Comparison of ENCODE assay signal across 8 cellular contexts in genomic region chr2:183078467-183079334, GRCh38. TPM values are rescaled to one million over a fixed set of nuclear protein-coding genes. Genes with fewer than 3 reads are reported as not detected.
DNase-seq lines count a peak whose midpoint lies in the region; ATAC-seq, FAIRE-seq and TF ChIP-seq lines count a peak whose summit lies in the region.

Gene DUSP19, plus strand, starts transcription at chr2:183078747. Its CDS starts 187 bp downstream, at chr2:183078934.

- CTCF ChIA-PET in Calu3 (lab: Charles Lee) (interaction anchor here (1.0 to 1.5 kb wide), 4 partner anchors 13 to 46 kb away, joined by 3 read pairs; no protein-coding TSS in a partner anchor), endothelial cell of umbilical vein (lab: Charles Lee) (interaction anchor here (0.5 to 2.0 kb wide), 10 partner anchors 9 to 46 kb away, joined by 3 to 20 read pairs (median 4); no protein-coding TSS in a partner anchor)

- no peaks in the 10 kb centered on the region for H3K27me3 Mint-ChIP-seq in Calu3 (ENCODE audit: unreplicated experiment)

- H3K4me3 Mint-ChIP-seq in Calu3 (ENCODE audit: low read depth, unreplicated experiment), result peak within 1 kb of the TSS; percentile 83

- no peaks in the 10 kb centered on the region for H3K9me3 ChIP-seq in endothelial cell of umbilical vein (replicated peaks; ENCODE audit: control insufficient read depth, insufficient read depth, low read length)

- no peaks in the 10 kb centered on the region for H3K9me1 ChIP-seq in endothelial cell of umbilical vein (replicated peaks; ENCODE audit: control insufficient read depth, extremely low read depth, insufficient read depth, low read length)

- H3K27ac ChIP-seq in endothelial cell of umbilical vein (ENCODE audit: insufficient read depth, low read depth, low read length), result peak within 1 kb of the TSS; percentile 79

- peak within 1 kb of the TSS; percentile 85 for H3K27ac Mint-ChIP-seq in Calu3 (ENCODE audit: unreplicated experiment)

- no peak for FAIRE-seq in HTR-8/SVneo (lab: Jason Lieb, UNC)
- peak; percentile 94 for FAIRE-seq in endothelial cell of umbilical vein (lab: Jason Lieb, UNC)

- POLR2A ChIA-PET in endothelial cell of umbilical vein (lab: Charles Lee), result no interaction called here

- TSS peak; percentile 48 for BruUV-seq in Calu3 (replicated peaks; lab: Mats Ljungman, UMichigan)
- TSS peak; percentile 92 for BruUV-seq in endothelial cell of umbilical vein (replicated peaks; lab: Mats Ljungman, UMichigan)

- no peak for TF ChIP-seq CTCF in Calu3 (IDR thresholded peaks at IDR 0.05; ENCODE audit: unreplicated experiment)
- no peak for TF ChIP-seq CTCF in endothelial cell of umbilical vein (IDR thresholded peaks at IDR 0.05; ENCODE audit: extremely low read depth in 1 of 2, insufficient read depth in 1 of 2, low read depth in 1 of 2, low read length in 2 of 2)

- peaks cover 17 to 23% of the 10 kb centered on the region in 2 experiments for H3K27me3 ChIP-seq in endothelial cell of umbilical vein (ENCODE audit: control insufficient read depth in 2 of 2, insufficient read depth in 2 of 2, low read length in 2 of 2)

- dilution Hi-C loops in endothelial cell of umbilical vein (cut with MboI; ENCODE audit: extremely low pct_ligation_motif_present, low sequenced_read_pairs), result no loop called here

- no peaks in the 10 kb centered on the region for H4K20me1 ChIP-seq in endothelial cell of umbilical vein (replicated peaks; ENCODE audit: control insufficient read depth, extremely low read depth, insufficient read depth, low read length)

- DNase-seq in Calu3, result peak; percentile 94
- DNase-seq in HTR-8/SVneo (ENCODE audit: insufficient read length, low spot score), result peak; percentile 90
- DNase-seq in NOMO-1 treated with DMSO at 0.1 percent for 48 hours (lab: John Stamatoyannopoulos, UW; ENCODE audit: unreplicated experiment), result peak; percentile 60
- peak; percentile 57 for DNase-seq in activated CD8-positive, alpha-beta memory T cell treated with anti-CD3 and anti-CD28 coated beads, Interleukin-2, amount 50 U/mL, for 24 hours (ENCODE audit: extremely low read depth)
- DNase-seq in endothelial cell of umbilical vein (ENCODE audit: low read depth, low spot score), result peak; percentile 97
- DNase-seq in midbrain (lab: John Stamatoyannopoulos, UW), result peak; percentile 96
- peak; percentile 66 to 73 for DNase-seq in stimulated activated CD8-positive, alpha-beta memory T cell treated with anti-CD3 and anti-CD28 coated beads, Interleukin-15, amount 100 ng/mL, for 48 hours (ENCODE audit: low read depth in 2 of 2)

- H3K4me1 ChIP-seq in endothelial cell of umbilical vein (ENCODE audit: control insufficient read depth, extremely low read depth, insufficient read depth, low read length), result peaks cover 12% of the 10 kb centered on the region

- ATAC-seq in GM21381 (IDR thresholded peaks at IDR 0.05; ENCODE audit: unreplicated experiment), result peak; percentile 92

- H3K4me1 Mint-ChIP-seq in Calu3 (ENCODE audit: low read depth, unreplicated experiment), result no peaks in the 10 kb centered on the region

- TF ChIP-seq POLR2A in endothelial cell of umbilical vein (IDR thresholded peaks at IDR 0.05; ENCODE audit: low read depth, low read length), result peak; percentile 83

- peak within 1 kb of the TSS; percentile 99 for H2AFZ ChIP-seq in endothelial cell of umbilical vein (ENCODE audit: low read depth, low read length)

- H3K4me3 ChIP-seq in endothelial cell of umbilical vein (replicated peaks in 1 of 3; ENCODE audit: insufficient read depth in 1 of 3, low read depth in 1 of 3, low read length in 3 of 3), result peak within 1 kb of the TSS; percentile 65 to 97 (median 89)

- intact Hi-C loops in Calu3 (cut with micrococcal nuclease; ENCODE audit: unreplicated experiment) (loop anchor here (5.0 kb wide), 1 partner anchor 49 kb away; no protein-coding TSS in a partner anchor), endothelial cell of umbilical vein (cut with micrococcal nuclease) (loop anchor here (1.0 to 5.0 kb wide), 3 partner anchors 40 to 164 kb away; partner anchors contain the start of genes NCKAP1 and NUP35)

- H3K79me2 ChIP-seq in endothelial cell of umbilical vein (ENCODE audit: control insufficient read depth, insufficient read depth, low read length), result no peaks in the 10 kb centered on the region

- H3K4me2 ChIP-seq in endothelial cell of umbilical vein (ENCODE audit: insufficient read depth, low read length), result peak within 1 kb of the TSS; percentile 92

- no peaks in the 10 kb centered on the region for H3K36me3 ChIP-seq in endothelial cell of umbilical vein (ENCODE audit: control insufficient read depth in 2 of 2, extremely low read depth in 1 of 2, insufficient read depth in 2 of 2, low read length in 2 of 2)

- peak within 1 kb of the TSS; percentile 88 for H3K9ac ChIP-seq in endothelial cell of umbilical vein (replicated peaks; ENCODE audit: extremely low read depth, insufficient read depth, low read length)

- H3K9me3 Mint-ChIP-seq in Calu3 (ENCODE audit: low read depth, unreplicated experiment), result no peaks in the 10 kb centered on the region

- H3K36me3 Mint-ChIP-seq in Calu3 (ENCODE audit: insufficient read depth, unreplicated experiment), result peaks cover 13% of the 10 kb centered on the region

TF ChIP-seq in endothelial cell of umbilical vein, 7 proteins besides CTCF, POLR2A, EP300 and RAD21:
- no peak for TF ChIP-seq MYC (IDR thresholded peaks at IDR 0.05; ENCODE audit: low read depth, low read length)
- TF ChIP-seq POLR2AphosphoS5 (IDR thresholded peaks at IDR 0.05; ENCODE audit: insufficient read depth, low read depth, low read length), result peak; percentile 71

RNA-seq across cellular contexts. Expression of gene DUSP19, which starts in this region (rescaled TPM):
- 1.6 and 2.7 TPM in 2 replicates for total RNA-seq in Calu3 (2022)
- 1.7 and 1.9 TPM in 2 replicates for total RNA-seq in endothelial cell of umbilical vein
- polyA plus RNA-seq in endothelial cell of umbilical vein, result 0.53 and 0.69 TPM in 2 replicates
- 0.59 and 0.92 TPM in 2 replicates for polyA plus RNA-seq in endothelial cell of umbilical vein (2011; cell fraction: cytosol; rRNA removed)
- polyA plus RNA-seq in endothelial cell of umbilical vein (2011; cell fraction: nucleus; rRNA removed), result 0.36 and 1.0 TPM in 2 replicates
- 0.74 and 0.75 TPM in 2 replicates for polyA plus RNA-seq in endothelial cell of umbilical vein (2012)
- 2.0 and 2.6 TPM in 2 replicates for polyA minus RNA-seq in endothelial cell of umbilical vein
- 1.8 TPM for polyA minus RNA-seq in endothelial cell of umbilical vein (2011; cell fraction: cytosol; rRNA and poly(A)+ RNA removed)
- polyA minus RNA-seq in endothelial cell of umbilical vein (2011; cell fraction: nucleus; rRNA and poly(A)+ RNA removed), result 0.29 and 0.91 TPM in 2 replicates

Comparison
In these comparisons a context has a peak if more than half of its experiments do, and no peak if none do; other contexts are left out.
1. Peak in every context shown above with its lines: DNase-seq, ATAC-seq, H3K4me3 ChIP-seq and H3K27ac ChIP-seq.